Comparison of ENCODE assay signal across 1 cellular context in the genomic region with DNA sequence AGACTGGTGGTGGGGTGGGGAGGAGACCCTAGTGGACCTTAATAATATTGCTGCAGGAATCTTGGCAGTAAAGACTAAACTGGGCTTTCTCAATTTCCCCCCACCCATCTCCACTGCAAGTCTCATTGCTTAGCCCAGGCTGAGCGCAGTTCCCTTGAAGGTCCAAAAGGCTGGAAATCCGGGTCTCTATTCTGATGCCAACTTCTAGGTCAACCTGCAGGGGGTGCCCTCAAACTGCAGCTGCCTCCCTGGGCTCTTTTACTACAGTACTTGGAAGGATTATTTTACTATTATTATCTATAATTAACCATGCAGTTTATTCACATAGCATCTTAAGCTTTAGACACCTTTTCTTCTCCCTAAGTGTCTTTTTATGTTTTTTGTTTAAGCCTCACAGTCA.
TF ChIP-seq lines count a peak whose summit lies in the region.

No MANE protein-coding gene starts in this region.

TF ChIP-seq in Ishikawa, 13 proteins besides CTCF, POLR2A, EP300 and RAD21 (continued from another document):
- TF ChIP-seq, protein P1, sequence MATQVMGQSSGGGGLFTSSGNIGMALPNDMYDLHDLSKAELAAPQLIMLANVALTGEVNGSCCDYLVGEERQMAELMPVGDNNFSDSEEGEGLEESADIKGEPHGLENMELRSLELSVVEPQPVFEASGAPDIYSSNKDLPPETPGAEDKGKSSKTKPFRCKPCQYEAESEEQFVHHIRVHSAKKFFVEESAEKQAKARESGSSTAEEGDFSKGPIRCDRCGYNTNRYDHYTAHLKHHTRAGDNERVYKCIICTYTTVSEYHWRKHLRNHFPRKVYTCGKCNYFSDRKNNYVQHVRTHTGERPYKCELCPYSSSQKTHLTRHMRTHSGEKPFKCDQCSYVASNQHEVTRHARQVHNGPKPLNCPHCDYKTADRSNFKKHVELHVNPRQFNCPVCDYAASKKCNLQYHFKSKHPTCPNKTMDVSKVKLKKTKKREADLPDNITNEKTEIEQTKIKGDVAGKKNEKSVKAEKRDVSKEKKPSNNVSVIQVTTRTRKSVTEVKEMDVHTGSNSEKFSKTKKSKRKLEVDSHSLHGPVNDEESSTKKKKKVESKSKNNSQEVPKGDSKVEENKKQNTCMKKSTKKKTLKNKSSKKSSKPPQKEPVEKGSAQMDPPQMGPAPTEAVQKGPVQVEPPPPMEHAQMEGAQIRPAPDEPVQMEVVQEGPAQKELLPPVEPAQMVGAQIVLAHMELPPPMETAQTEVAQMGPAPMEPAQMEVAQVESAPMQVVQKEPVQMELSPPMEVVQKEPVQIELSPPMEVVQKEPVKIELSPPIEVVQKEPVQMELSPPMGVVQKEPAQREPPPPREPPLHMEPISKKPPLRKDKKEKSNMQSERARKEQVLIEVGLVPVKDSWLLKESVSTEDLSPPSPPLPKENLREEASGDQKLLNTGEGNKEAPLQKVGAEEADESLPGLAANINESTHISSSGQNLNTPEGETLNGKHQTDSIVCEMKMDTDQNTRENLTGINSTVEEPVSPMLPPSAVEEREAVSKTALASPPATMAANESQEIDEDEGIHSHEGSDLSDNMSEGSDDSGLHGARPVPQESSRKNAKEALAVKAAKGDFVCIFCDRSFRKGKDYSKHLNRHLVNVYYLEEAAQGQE (IDR thresholded peaks at IDR 0.05; ENCODE audit: low read depth) = no peak
